In the genomic region with DNA sequence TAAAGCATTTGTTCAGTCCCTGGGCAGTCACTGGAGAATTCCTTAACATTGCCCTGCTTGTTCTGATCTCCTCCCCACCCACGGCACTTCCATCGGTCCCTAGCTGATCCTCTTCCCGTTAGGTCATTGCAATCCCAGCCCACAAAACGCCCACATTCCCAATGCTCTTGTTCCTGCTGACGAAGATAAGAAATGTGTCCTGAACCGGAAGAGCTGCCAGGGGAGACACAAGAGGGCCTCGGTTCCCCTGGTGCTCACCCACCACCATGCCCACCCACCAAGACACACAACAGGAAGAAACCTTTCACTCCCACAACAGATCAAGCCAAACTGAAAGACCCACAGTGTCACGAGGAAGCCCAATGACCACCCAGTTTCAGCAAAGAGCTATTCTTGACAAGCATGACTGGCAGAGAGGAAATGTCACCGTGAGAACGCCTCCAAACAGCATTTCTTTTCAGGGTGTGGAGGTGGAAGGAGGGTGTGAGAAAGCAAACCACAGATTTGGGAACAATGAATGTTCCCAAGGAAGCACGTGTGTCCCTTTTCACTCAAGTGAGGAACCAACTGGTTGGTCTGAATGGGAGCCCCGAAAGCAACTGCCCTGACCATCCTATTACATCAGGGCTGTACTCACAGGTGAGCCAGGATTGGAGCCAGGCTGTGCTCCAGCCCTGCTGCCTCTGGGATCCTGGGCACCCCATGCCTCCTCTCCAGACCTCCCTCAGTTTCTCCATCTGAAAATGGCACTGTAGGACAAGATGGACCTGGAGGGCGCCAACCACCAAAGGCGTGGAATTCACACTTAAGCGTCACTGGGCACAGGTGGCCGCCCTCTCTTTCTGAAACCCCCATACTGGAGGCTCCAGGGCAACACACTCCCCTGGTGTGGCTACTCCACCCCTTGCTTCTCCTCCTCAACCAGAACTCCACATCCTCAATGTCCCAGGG, we compare ENCODE assay signal across 7 cellular contexts.
DNase-seq lines count a peak whose midpoint lies in the region; ATAC-seq lines count a peak whose summit lies in the region.

No MANE protein-coding gene starts in this region.

- peak; percentile 44 for DNase-seq in GM19238 (ENCODE audit: insufficient read length, low spot score)
- DNase-seq in natural killer cell treated with Interleukin-12 subunit alpha and Interleukin-12 subunit beta and Interleukin-15 and Interleukin-18, amount 100 ng/mL, for 72 hours (ENCODE audit: low spot score) = no peak
- DNase-seq in cortex of kidney (lab: John Stamatoyannopoulos, UW) = no peak
- DNase-seq in NCI-H524 treated with DMSO at 0.1 percent for 48 hours (lab: John Stamatoyannopoulos, UW) = no peak
- DNase-seq in left colon = no peak

- no peaks in the 10 kb centered on the region for H3K27me3 ChIP-seq in ectodermal cell (ENCODE audit: control insufficient read depth, insufficient read depth, low read length, poor library complexity, severe bottlenecking)

- H3K4me1 Mint-ChIP-seq in natural killer cell treated with Interleukin-12 subunit alpha and Interleukin-12 subunit beta and Interleukin-15 and Interleukin-18, amount 100 ng/mL, for 72 hours (ENCODE audit: low read depth in 2 of 2) = peaks cover 35 to 40% of the 10 kb centered on the region in 2 donors

- intact Hi-C loops in left colon (cut with DNase I, micrococcal nuclease) = no loop called here

- peak overlapping the region; percentile 67 to 71 for H3K27ac Mint-ChIP-seq in natural killer cell treated with Interleukin-12 subunit alpha and Interleukin-12 subunit beta and Interleukin-15 and Interleukin-18, amount 100 ng/mL, for 72 hours

- no peaks in the 10 kb centered on the region for H3K9me3 Mint-ChIP-seq in natural killer cell treated with Interleukin-12 subunit alpha and Interleukin-12 subunit beta and Interleukin-15 and Interleukin-18, amount 100 ng/mL, for 72 hours

- no peak overlapping the region for H3K4me3 ChIP-seq in ectodermal cell (ENCODE audit: insufficient read depth, low read depth, low read length)

- no peaks in the 10 kb centered on the region for H3K27me3 Mint-ChIP-seq in natural killer cell treated with Interleukin-12 subunit alpha and Interleukin-12 subunit beta and Interleukin-15 and Interleukin-18, amount 100 ng/mL, for 72 hours

- H3K36me3 ChIP-seq in ectodermal cell (ENCODE audit: control insufficient read depth, insufficient read depth, low read length) = peaks cover 39% of the 10 kb centered on the region

- peak overlapping the region; percentile 50 for H3K27ac ChIP-seq in ectodermal cell (ENCODE audit: insufficient read depth, low read depth, low read length, poor library complexity, severe bottlenecking)

- peak; percentile 47 for ATAC-seq in HG03520 (IDR thresholded peaks at IDR 0.05; ENCODE audit: unreplicated experiment)
- no peak for ATAC-seq in natural killer cell treated with Interleukin-12 subunit alpha and Interleukin-12 subunit beta and Interleukin-15 and Interleukin-18, amount 100 ng/mL, for 72 hours
- ATAC-seq in left colon = no peak

- H3K36me3 Mint-ChIP-seq in natural killer cell treated with Interleukin-12 subunit alpha and Interleukin-12 subunit beta and Interleukin-15 and Interleukin-18, amount 100 ng/mL, for 72 hours = peaks cover 6% of the 10 kb centered on the region

- WGBS in ectodermal cell, 2 experiments = 89 to 91% methylated on average over 16 of the region's 16 CpGs

- no peaks in the 10 kb centered on the region for H3K9me3 ChIP-seq in ectodermal cell (ENCODE audit: control insufficient read depth, low read length)

- peaks cover 4% of the 10 kb centered on the region for H3K4me1 ChIP-seq in ectodermal cell (ENCODE audit: control insufficient read depth, insufficient read depth, low read length)

- no peak overlapping the region for H3K4me3 Mint-ChIP-seq in natural killer cell treated with Interleukin-12 subunit alpha and Interleukin-12 subunit beta and Interleukin-15 and Interleukin-18, amount 100 ng/mL, for 72 hours
